8 cellular contexts compared by ENCODE assay signal in genomic region chr7:5701085-5701914, GRCh38.
DNase-seq lines count a peak whose midpoint lies in the region; ATAC-seq and TF ChIP-seq lines count a peak whose summit lies in the region.

No MANE protein-coding gene starts in this region.

- CTCF ChIA-PET in activated CD8-positive, alpha-beta T cell treated with anti-CD3 and anti-CD28 coated beads, Interleukin-2, amount 10 ng/mL, durations not matched to agents 7 days and 5 days (lab: Charles Lee), result interaction anchor here (0.9 to 7.4 kb wide), 11 partner anchors 12 to 460 kb away, joined by 3 to 102 read pairs (median 10); partner anchors contain the start of gene RNF216

- POLR2A ChIA-PET in activated CD8-positive, alpha-beta T cell treated with anti-CD3 and anti-CD28 coated beads, Interleukin-2, amount 10 ng/mL, durations not matched to agents 7 days and 5 days (lab: Charles Lee), result interaction anchor here (0.6 to 3.0 kb wide), 5 partner anchors 10 to 173 kb away, joined by 3 to 14 read pairs (median 6); no protein-coding TSS in a partner anchor

- peak; percentile 49 for DNase-seq in activated CD8-positive, alpha-beta T cell treated with anti-CD3 and anti-CD28 coated beads, Interleukin-2, amount 10 ng/mL, durations not matched to agents 7 days and 5 days
- DNase-seq in right atrium auricular region (ENCODE audit: low spot score) (no peak), cerebellar nuclear complex (lab: John Stamatoyannopoulos, UW) (no peak), AML-193 (lab: John Stamatoyannopoulos, UW) (no peak)
- peak; percentile 49 to 51 for DNase-seq in stimulated activated CD8-positive, alpha-beta memory T cell treated with anti-CD3 and anti-CD28 coated beads, Interleukin-2, amount 100 ng/mL, for 48 hours (ENCODE audit: low read depth in 2 of 2)

- no peaks in the 10 kb centered on the region for H3K27me3 ChIP-seq in right atrium auricular region

- peaks cover 49% of the 10 kb centered on the region for H3K36me3 Mint-ChIP-seq in activated CD8-positive, alpha-beta T cell treated with anti-CD3 and anti-CD28 coated beads, Interleukin-2, amount 10 ng/mL, durations not matched to agents 7 days and 5 days (ENCODE audit: low read depth)

- H3K4me1 ChIP-seq in right atrium auricular region, result peaks cover 0 to 75% of the 10 kb centered on the region in 2 donors

- H3K9me3 ChIP-seq in right atrium auricular region, result no peaks in the 10 kb centered on the region

- no peak overlapping the region for H3K4me3 ChIP-seq in right atrium auricular region

- no peaks in the 10 kb centered on the region for H3K36me3 ChIP-seq in right atrium auricular region

- peak overlapping the region; percentile 33 for H3K27ac Mint-ChIP-seq in activated CD8-positive, alpha-beta T cell treated with anti-CD3 and anti-CD28 coated beads, Interleukin-2, amount 10 ng/mL, durations not matched to agents 7 days and 5 days

- TF ChIP-seq CTCF in right atrium auricular region (IDR thresholded peaks at IDR 0.05), result no peak

- peak overlapping the region; percentile 87 to 93 for H3K27ac ChIP-seq in right atrium auricular region

- no peaks in the 10 kb centered on the region for H3K9me3 Mint-ChIP-seq in activated CD8-positive, alpha-beta T cell treated with anti-CD3 and anti-CD28 coated beads, Interleukin-2, amount 10 ng/mL, durations not matched to agents 7 days and 5 days (ENCODE audit: insufficient read depth)

- H3K27me3 Mint-ChIP-seq in activated CD8-positive, alpha-beta T cell treated with anti-CD3 and anti-CD28 coated beads, Interleukin-2, amount 10 ng/mL, durations not matched to agents 7 days and 5 days (ENCODE audit: low read depth), result no peaks in the 10 kb centered on the region

- H3K4me1 Mint-ChIP-seq in activated CD8-positive, alpha-beta T cell treated with anti-CD3 and anti-CD28 coated beads, Interleukin-2, amount 10 ng/mL, durations not matched to agents 7 days and 5 days (ENCODE audit: low read depth), result peaks cover 63% of the 10 kb centered on the region

- H3K4me3 Mint-ChIP-seq in activated CD8-positive, alpha-beta T cell treated with anti-CD3 and anti-CD28 coated beads, Interleukin-2, amount 10 ng/mL, durations not matched to agents 7 days and 5 days, result no peak overlapping the region

- ATAC-seq in HG02642 (IDR thresholded peaks at IDR 0.05; ENCODE audit: poor library complexity, unreplicated experiment), result peak; percentile 26
- peak; percentile 25 for ATAC-seq in activated CD8-positive, alpha-beta T cell treated with anti-CD3 and anti-CD28 coated beads, Interleukin-2, amount 10 ng/mL, durations not matched to agents 7 days and 5 days
- ATAC-seq in HG03469 (IDR thresholded peaks at IDR 0.05; ENCODE audit: unreplicated experiment), result no peak
- ATAC-seq in HG03175 (IDR thresholded peaks at IDR 0.05; ENCODE audit: unreplicated experiment), result no peak

Comparison
In these comparisons a context has a peak if more than half of its experiments do, and no peak if none do; other contexts are left out.
1. ATAC-seq: peak in HG02642 (single experiment) and activated CD8-positive, alpha-beta T cell treated with anti-CD3 and anti-CD28 coated beads, Interleukin-2, amount 10 ng/mL, durations not matched to agents 7 days and 5 days (single experiment); none in HG03469 (single experiment) and HG03175 (single experiment).
2. DNase-seq: peak in activated CD8-positive, alpha-beta T cell treated with anti-CD3 and anti-CD28 coated beads, Interleukin-2, amount 10 ng/mL, durations not matched to agents 7 days and 5 days (single experiment) and stimulated activated CD8-positive, alpha-beta memory T cell treated with anti-CD3 and anti-CD28 coated beads, Interleukin-2, amount 100 ng/mL, for 48 hours (2 of 2); none in right atrium auricular region (single experiment), cerebellar nuclear complex (0 of 2) and AML-193 (0 of 2).